8 cellular contexts compared by ENCODE assay signal in genomic region chr10:128064615-128065580, GRCh38.
DNase-seq lines count a peak whose midpoint lies in the region; ATAC-seq and TF ChIP-seq lines count a peak whose summit lies in the region.

No MANE protein-coding gene starts in this region.

- H3K4me3 Mint-ChIP-seq in chondrocyte (ENCODE audit: unreplicated experiment): no peak overlapping the region

- H3K4me1 Mint-ChIP-seq in chondrocyte (ENCODE audit: low read depth): peaks cover 52% of the 10 kb centered on the region

- peak; percentile 56 for ATAC-seq in GM19467 (IDR thresholded peaks at IDR 0.05; ENCODE audit: unreplicated experiment)

- peak overlapping the region; percentile 73 for H3K27ac Mint-ChIP-seq in chondrocyte (ENCODE audit: unreplicated experiment)

- peaks cover 12% of the 10 kb centered on the region for H3K36me3 Mint-ChIP-seq in chondrocyte (ENCODE audit: low read depth)

- TF ChIP-seq CTCF in chondrocyte (IDR thresholded peaks at IDR 0.05): no peak

- no peaks in the 10 kb centered on the region for H3K9me3 Mint-ChIP-seq in chondrocyte (ENCODE audit: low read depth)

- no peaks in the 10 kb centered on the region for H3K27me3 Mint-ChIP-seq in chondrocyte (ENCODE audit: low read depth)

- peak; percentile 47 for DNase-seq in AG08396 (ENCODE audit: low spot score)
- DNase-seq in HK-2 (ENCODE audit: unreplicated experiment): peak; percentile 71
- DNase-seq in activated CD4-positive, alpha-beta T cell treated with anti-CD3 and anti-CD28 coated beads for 4 hours: peak; percentile 79 to 82
- DNase-seq in chondrocyte (ENCODE audit: low spot score): peak; percentile 42
- DNase-seq in mucosa of gallbladder (ENCODE audit: low spot score): peak; percentile 48
- peak; percentile 85 for DNase-seq in stimulated activated naive CD4-positive, alpha-beta T cell treated with Interleukin-2 at 50 U/mL for 16 hours (lab: John Stamatoyannopoulos, UW)
- no peak for DNase-seq in DMS114 treated with DMSO at 0.1 percent for 48 hours (lab: John Stamatoyannopoulos, UW; ENCODE audit: unreplicated experiment)
